ENCODE assay signal across 13 cellular contexts in genomic region chr7:107917770-107918651, GRCh38.
DNase-seq lines count a peak whose midpoint lies in the region; ATAC-seq and TF ChIP-seq lines count a peak whose summit lies in the region.
"Had no signal": no experiment of that assay in that cellular context is flagged by ENCODE, and none has a peak within 500 bp of the region (broad histone marks: within the 10 kb centered on the region; RNA-seq: fewer than 3 reads in every experiment).

No MANE protein-coding gene starts in this region.

- peak overlapping the region; percentile 21 for H3K27ac ChIP-seq in brain microvascular endothelial cell
- H3K27ac ChIP-seq: hepatocyte had no signal

- H3K36me3 ChIP-seq in brain microvascular endothelial cell (replicated peaks): peaks cover 46% of the 10 kb centered on the region

- in situ Hi-C loops in brain microvascular endothelial cell (cut with HindIII; ENCODE audit: low pct_ligation_motif_present, low sequenced_read_pairs): no loop called here

- TF ChIP-seq CTCF in GM20000 (IDR thresholded peaks at IDR 0.05; ENCODE audit: extremely low read depth, missing control alignments) (no peak), brain microvascular endothelial cell (IDR thresholded peaks at IDR 0.05; ENCODE audit: low read depth, low read length, missing control alignments) (no peak)

- no peak overlapping the region for H3K4me3 ChIP-seq in brain microvascular endothelial cell (ENCODE audit: low read depth, low read length)
- H3K4me3 ChIP-seq: hepatocyte had no signal

- no peak for TF ChIP-seq POLR2A in erythroblast (IDR thresholded peaks at IDR 0.05; ENCODE audit: low read length)

- ATAC-seq in GM18517 (IDR thresholded peaks at IDR 0.05; ENCODE audit: unreplicated experiment) (peak; percentile 90), HG03064 (IDR thresholded peaks at IDR 0.05; ENCODE audit: low read depth, unreplicated experiment) (peak; percentile 72)
- ATAC-seq: natural killer cell treated with Interleukin-12 subunit alpha and Interleukin-12 subunit beta and Interleukin-15 and Interleukin-18, amount 100 ng/mL, for 72 hours had no signal

- no peaks in the 10 kb centered on the region for H3K27me3 ChIP-seq in brain microvascular endothelial cell (replicated peaks)
- H3K27me3 ChIP-seq: hepatocyte had no signal

- DNase-seq in GM20000 (ENCODE audit: low spot score) (peak; percentile 8), brain microvascular endothelial cell (no peak), LoVo (ENCODE audit: low spot score) (no peak), erythroblast (lab: John Stamatoyannopoulos, UW) (no peak), NCI-H345 (lab: John Stamatoyannopoulos, UW) (no peak), cortex of kidney (lab: John Stamatoyannopoulos, UW) (no peak)
- DNase-seq: GOT3; OCI-M1; stimulated activated CD4-positive, alpha-beta T cell treated with anti-CD3 and anti-CD28 coated beads, Interleukin-4, amount 100 ng/mL, for 4 hours had no signal
